Comparison of ENCODE assay signal across 8 cellular contexts in genomic region chr19:44002212-44002565, GRCh38. TPM values are rescaled to one million over a fixed set of nuclear protein-coding genes. Genes with fewer than 3 reads are reported as not detected.
A peak's percentile ranks its signal among the peaks of the same experiment; 100 is the strongest.
DNase-seq lines count a peak whose midpoint lies in the region; ATAC-seq and TF ChIP-seq lines count a peak whose summit lies in the region.

No MANE protein-coding gene starts in this region.

- no peak for TF ChIP-seq EP300 in stomach (IDR thresholded peaks at IDR 0.05)

- H3K4me1 Mint-ChIP-seq in HFFc6 (ENCODE audit: low read depth) = peaks cover 17% of the 10 kb centered on the region
- H3K4me1 Mint-ChIP-seq in activated CD8-positive, alpha-beta T cell treated with anti-CD3 and anti-CD28 coated beads, Interleukin-2, amount 10 ng/mL, durations not matched to agents 7 days and 5 days (ENCODE audit: low read depth) = peaks cover 16% of the 10 kb centered on the region

- H3K9me3 ChIP-seq in iPS-18a (ENCODE audit: control insufficient read depth, low read depth, low read length) (peaks cover 4% of the 10 kb centered on the region), stomach (peaks cover 7 to 36% (median 30%) of the 10 kb centered on the region in 4 donors)

- POLR2A ChIA-PET in activated CD8-positive, alpha-beta T cell treated with anti-CD3 and anti-CD28 coated beads, Interleukin-2, amount 10 ng/mL, durations not matched to agents 7 days and 5 days (lab: Charles Lee) = no interaction called here

- TF ChIP-seq POLR2A in stomach (IDR thresholded peaks at IDR 0.05) = no peak

- ATAC-seq in activated CD8-positive, alpha-beta T cell treated with anti-CD3 and anti-CD28 coated beads, Interleukin-2, amount 10 ng/mL, durations not matched to agents 7 days and 5 days = no peak
- ATAC-seq in GM18520 (IDR thresholded peaks at IDR 0.05; ENCODE audit: unreplicated experiment) (no peak), HG03571 (IDR thresholded peaks at IDR 0.05; ENCODE audit: unreplicated experiment) (no peak), GM19324 (IDR thresholded peaks at IDR 0.05; ENCODE audit: low FRiP score, unreplicated experiment) (no peak)

- H3K27me3 ChIP-seq in iPS-18a (ENCODE audit: control insufficient read depth, insufficient read depth, low read length) (peaks cover 6% of the 10 kb centered on the region), stomach (no peaks in the 10 kb centered on the region)

- CTCF ChIA-PET in activated CD8-positive, alpha-beta T cell treated with anti-CD3 and anti-CD28 coated beads, Interleukin-2, amount 10 ng/mL, durations not matched to agents 7 days and 5 days (lab: Charles Lee) = interaction anchor here (1.5 kb wide), 1 partner anchor 93 kb away, joined by 6 read pairs; no protein-coding TSS in a partner anchor

- peak overlapping the region; percentile 90 for H3K27ac Mint-ChIP-seq in HFFc6
- peak overlapping the region; percentile 96 for H3K27ac Mint-ChIP-seq in activated CD8-positive, alpha-beta T cell treated with anti-CD3 and anti-CD28 coated beads, Interleukin-2, amount 10 ng/mL, durations not matched to agents 7 days and 5 days

- peak overlapping the region; percentile 98 for H3K4me3 Mint-ChIP-seq in HFFc6
- H3K4me3 Mint-ChIP-seq in activated CD8-positive, alpha-beta T cell treated with anti-CD3 and anti-CD28 coated beads, Interleukin-2, amount 10 ng/mL, durations not matched to agents 7 days and 5 days = peak overlapping the region; percentile 96

- peaks cover 6% of the 10 kb centered on the region; the same call in 1 of the 2 replicates for H3K9me3 Mint-ChIP-seq in HFFc6
- H3K9me3 Mint-ChIP-seq in activated CD8-positive, alpha-beta T cell treated with anti-CD3 and anti-CD28 coated beads, Interleukin-2, amount 10 ng/mL, durations not matched to agents 7 days and 5 days (ENCODE audit: insufficient read depth) = peaks cover 18% of the 10 kb centered on the region

- no peak for TF ChIP-seq CTCF in HFFc6 (IDR thresholded peaks at IDR 0.05)
- TF ChIP-seq CTCF in stomach (IDR thresholded peaks at IDR 0.05) = no peak

- H3K27ac ChIP-seq in iPS-18a (ENCODE audit: low read length) (peak overlapping the region; percentile 52), stomach (peak overlapping the region in 4 of 5 donors; percentile 74 to 86 (median 77))

- H3K36me3 ChIP-seq in iPS-18a (ENCODE audit: control insufficient read depth, low read depth, low read length) = no peaks in the 10 kb centered on the region
- peaks cover 5 to 24% (median 14%) of the 10 kb centered on the region in 4 donors for H3K36me3 ChIP-seq in stomach

- H3K9ac ChIP-seq in iPS-18a (ENCODE audit: low read length) = peak overlapping the region; percentile 65

- peaks cover 3% of the 10 kb centered on the region for H3K4me1 ChIP-seq in iPS-18a (ENCODE audit: control insufficient read depth, low read depth, low read length)
- peaks cover 7 to 29% (median 17%) of the 10 kb centered on the region in 4 donors for H3K4me1 ChIP-seq in stomach

- H3K36me3 Mint-ChIP-seq in HFFc6 (ENCODE audit: low read depth) = peaks cover 30% of the 10 kb centered on the region
- peaks cover 20% of the 10 kb centered on the region for H3K36me3 Mint-ChIP-seq in activated CD8-positive, alpha-beta T cell treated with anti-CD3 and anti-CD28 coated beads, Interleukin-2, amount 10 ng/mL, durations not matched to agents 7 days and 5 days (ENCODE audit: low read depth)

- DNase-seq in HFFc6 (no peak), stomach (no peak), NOMO-1 treated with DMSO at 0.1 percent for 48 hours (lab: John Stamatoyannopoulos, UW; ENCODE audit: unreplicated experiment) (no peak)
- DNase-seq in activated CD8-positive, alpha-beta T cell treated with anti-CD3 and anti-CD28 coated beads, Interleukin-2, amount 10 ng/mL, durations not matched to agents 7 days and 5 days = no peak

- H3K27me3 Mint-ChIP-seq in HFFc6 (ENCODE audit: insufficient read depth) = no peaks in the 10 kb centered on the region; the same call in 1 of the 2 replicates
- H3K27me3 Mint-ChIP-seq in activated CD8-positive, alpha-beta T cell treated with anti-CD3 and anti-CD28 coated beads, Interleukin-2, amount 10 ng/mL, durations not matched to agents 7 days and 5 days (ENCODE audit: low read depth) = no peaks in the 10 kb centered on the region

- 10 to 15% (median 11%) methylated on average over 8 of the region's 8 CpGs for WGBS in stomach, 5 donors

- intact Hi-C loops in stomach (cut with DNase I; ENCODE audit: low total_unique reads) = no loop called here

- H3K4me3 ChIP-seq in iPS-18a (ENCODE audit: low read length) (peak overlapping the region; percentile 97), stomach (peak overlapping the region; percentile 76 to 83 (median 78))

RNA-seq across cellular contexts. Expression of gene ZNF230, which starts 0.6 kb away (rescaled TPM):
- 1 to 10 TPM; 1.3 to 2.6 (median 2.0) TPM for total RNA-seq in HFFc6 (2021; fragmentation: NEBNext Ultra II Directional; extraction: Animal tissue kit (Norgen Biotek cat#: 25700))
- 1 to 10 TPM; 4.4 to 5.0 TPM for total RNA-seq in activated CD8-positive, alpha-beta T cell treated with anti-CD3 and anti-CD28 coated beads, Interleukin-2, amount 10 ng/mL, durations not matched to agents 7 days and 5 days
- 10 to 100 TPM in 1 of 5 donors, 1 to 10 TPM in 3, not detected in 1; 1.3 to 16.1 (median 6.3) TPM for total RNA-seq in stomach
- 1 to 10 TPM; 1.1 to 2.1 (median 1.1) TPM for polyA plus RNA-seq in stomach

RNA-seq across cellular contexts. Expression of gene ZNF155, which starts 18.2 kb away (rescaled TPM):
- total RNA-seq in HFFc6 (2021; fragmentation: NEBNext Ultra II Directional; extraction: Animal tissue kit (Norgen Biotek cat#: 25700)) = 1 to 10 TPM; 5.7 to 6.7 (median 6.4) TPM
- total RNA-seq in activated CD8-positive, alpha-beta T cell treated with anti-CD3 and anti-CD28 coated beads, Interleukin-2, amount 10 ng/mL, durations not matched to agents 7 days and 5 days = 1 to 10 TPM; 2.2 to 3.0 TPM
- 1 to 10 TPM in 4 of 5 donors, not detected in 1; 4.2 to 9.4 (median 5.1) TPM for total RNA-seq in stomach
- polyA plus RNA-seq in stomach = 1 to 10 TPM; 3.7 to 4.7 (median 3.8) TPM

RNA-seq across cellular contexts. Expression of gene ZNF222, which starts 23.0 kb away (rescaled TPM):
- 1 to 10 TPM; 2.4 to 5.1 (median 3.6) TPM for total RNA-seq in HFFc6 (2021; fragmentation: NEBNext Ultra II Directional; extraction: Animal tissue kit (Norgen Biotek cat#: 25700))
- 1 to 10 TPM; 2.6 to 3.0 TPM for total RNA-seq in activated CD8-positive, alpha-beta T cell treated with anti-CD3 and anti-CD28 coated beads, Interleukin-2, amount 10 ng/mL, durations not matched to agents 7 days and 5 days
- total RNA-seq in stomach = 1 to 10 TPM in 2 of 5 donors, not detected in 3; 2.2 to 6.1 TPM
- 1 to 10 TPM; 1.1 to 2.8 (median 1.7) TPM for polyA plus RNA-seq in stomach

RNA-seq across cellular contexts. Expression of gene ZNF223, which starts 49.6 kb away (rescaled TPM):
- total RNA-seq in HFFc6 (2021; fragmentation: NEBNext Ultra II Directional; extraction: Animal tissue kit (Norgen Biotek cat#: 25700)) = 1 to 10 TPM; 2.3 to 4.1 (median 2.6) TPM
- not detected for total RNA-seq in activated CD8-positive, alpha-beta T cell treated with anti-CD3 and anti-CD28 coated beads, Interleukin-2, amount 10 ng/mL, durations not matched to agents 7 days and 5 days
- total RNA-seq in stomach = 1 to 10 TPM in 2 of 5 donors, not detected in 3; 8.0 to 8.1 TPM
- 1 to 10 TPM; 1.2 to 8.6 (median 2.9) TPM for polyA plus RNA-seq in stomach

RNA-seq across cellular contexts. Expression of gene ZNF221, which starts 51.2 kb away (rescaled TPM):
- 1 to 10 TPM; 3.6 to 4.3 (median 4.1) TPM for total RNA-seq in HFFc6 (2021; fragmentation: NEBNext Ultra II Directional; extraction: Animal tissue kit (Norgen Biotek cat#: 25700))
- 1 to 10 TPM; 1.9 TPM for total RNA-seq in activated CD8-positive, alpha-beta T cell treated with anti-CD3 and anti-CD28 coated beads, Interleukin-2, amount 10 ng/mL, durations not matched to agents 7 days and 5 days
- 10 to 100 TPM in 1 of 5 donors, 1 to 10 TPM in 3, not detected in 1; 1.4 to 12.1 (median 7.0) TPM for total RNA-seq in stomach
- under 1 TPM; 0.31 to 0.76 (median 0.40) TPM for polyA plus RNA-seq in stomach
